Comparison of ENCODE assay signal across 21 cellular contexts in genomic region chr1:16209132-16209846, GRCh38. TPM values are rescaled to one million over a fixed set of nuclear protein-coding genes. Genes with fewer than 3 reads are reported as not detected.
DNase-seq lines count a peak whose midpoint lies in the region; ATAC-seq and TF ChIP-seq lines count a peak whose summit lies in the region.
"Had no signal": no experiment of that assay in that cellular context is flagged by ENCODE, and none has a peak within 500 bp of the region (broad histone marks: within the 10 kb centered on the region; RNA-seq: fewer than 3 reads in every experiment).

No MANE protein-coding gene starts in this region.

- H3K4me2 ChIP-seq in smooth muscle cell = peak overlapping the region; percentile 80

- peak overlapping the region; percentile 9 for H3K4me3 Mint-ChIP-seq in WTC11
- peak overlapping the region; percentile 26 for H3K4me3 Mint-ChIP-seq in endothelial cell (ENCODE audit: unreplicated experiment)
- H3K4me3 Mint-ChIP-seq: activated CD8-positive, alpha-beta T cell treated with anti-CD3 and anti-CD28 coated beads, Interleukin-2, amount 10 ng/mL, durations not matched to agents 7 days and 5 days; activated T-cell treated with anti-CD3 and anti-CD28 coated beads, Interleukin-2, amount 50 U/mL, for 4 hours; central memory CD8-positive, alpha-beta T cell; stimulated activated naive CD8-positive, alpha-beta T cell treated with anti-CD3 and anti-CD28 coated beads, Interleukin-15, amount 100 ng/mL, for 72 hours had no signal

- CTCF ChIA-PET in WTC11 (lab: Charles Lee) = interaction anchor here (0.6 to 3.5 kb wide), 3 partner anchors 35 to 136 kb away, joined by 4 to 21 read pairs (median 9); partner anchors contain the start of gene FAM131C

- H3K9me3 ChIP-seq in smooth muscle cell (replicated peaks; ENCODE audit: low read depth) = no peaks in the 10 kb centered on the region

- no peaks in the 10 kb centered on the region for H3K27me3 Mint-ChIP-seq in WTC11 (ENCODE audit: low read depth)
- H3K27me3 Mint-ChIP-seq in endothelial cell (ENCODE audit: unreplicated experiment) = peaks cover 10% of the 10 kb centered on the region
- H3K27me3 Mint-ChIP-seq: central memory CD8-positive, alpha-beta T cell; stimulated activated naive CD8-positive, alpha-beta T cell treated with anti-CD3 and anti-CD28 coated beads, Interleukin-15, amount 100 ng/mL, for 72 hours had no signal

- no peaks in the 10 kb centered on the region for H4K20me1 ChIP-seq in smooth muscle cell (ENCODE audit: low read depth)

- H3K9me3 Mint-ChIP-seq in WTC11 (no peaks in the 10 kb centered on the region), endothelial cell (ENCODE audit: unreplicated experiment) (no peaks in the 10 kb centered on the region)
- H3K9me3 Mint-ChIP-seq: activated T-cell treated with anti-CD3 and anti-CD28 coated beads, Interleukin-2, amount 50 U/mL, for 4 hours; central memory CD8-positive, alpha-beta T cell; stimulated activated naive CD8-positive, alpha-beta T cell treated with anti-CD3 and anti-CD28 coated beads, Interleukin-15, amount 100 ng/mL, for 72 hours had no signal

- no peaks in the 10 kb centered on the region for H3K27me3 ChIP-seq in smooth muscle cell (ENCODE audit: low read depth)

- no peaks in the 10 kb centered on the region for H3K79me2 ChIP-seq in smooth muscle cell (ENCODE audit: low read depth)
- H3K79me2 ChIP-seq: parathyroid adenoma had no signal

- peak overlapping the region; percentile 36 for H3K4me3 ChIP-seq in smooth muscle cell

- H3K4me1 Mint-ChIP-seq in WTC11 = peaks cover 47% of the 10 kb centered on the region
- H3K4me1 Mint-ChIP-seq in endothelial cell (ENCODE audit: unreplicated experiment) = no peaks in the 10 kb centered on the region

- H3K36me3 ChIP-seq in smooth muscle cell (ENCODE audit: low read depth) = no peaks in the 10 kb centered on the region
- H3K36me3 ChIP-seq: WERI-Rb-1 had no signal

- POLR2A ChIA-PET in WTC11 (lab: Charles Lee) = no interaction called here

- H3F3A ChIP-seq in smooth muscle cell (ENCODE audit: low read depth) = peaks cover 3% of the 10 kb centered on the region

- TF ChIP-seq CTCF in WTC11 (IDR thresholded peaks at IDR 0.05) = no peak
- no peak for TF ChIP-seq CTCF in endothelial cell (IDR thresholded peaks at IDR 0.05; ENCODE audit: unreplicated experiment)
- no peak for TF ChIP-seq CTCF in smooth muscle cell (IDR thresholded peaks at IDR 0.05; ENCODE audit: borderline replicate concordance, insufficient read depth, poor library complexity, severe bottlenecking)

- H3K4me1 ChIP-seq in smooth muscle cell (ENCODE audit: low read depth) = peaks cover 15% of the 10 kb centered on the region

- ATAC-seq in WTC11 (no peak), HG03442 (IDR thresholded peaks at IDR 0.05; ENCODE audit: unreplicated experiment) (no peak)
- ATAC-seq: activated CD8-positive, alpha-beta T cell treated with anti-CD3 and anti-CD28 coated beads, Interleukin-2, amount 10 ng/mL, durations not matched to agents 7 days and 5 days; activated T-cell treated with anti-CD3 and anti-CD28 coated beads, Interleukin-2, amount 50 U/mL, for 4 hours; left ventricle myocardium superior; stimulated activated naive CD8-positive, alpha-beta T cell treated with anti-CD3 and anti-CD28 coated beads, Interleukin-15, amount 100 ng/mL, for 72 hours had no signal

- H3K27ac ChIP-seq in smooth muscle cell (ENCODE audit: low read depth) = peak overlapping the region; percentile 53
- H3K27ac ChIP-seq: 22Rv1, parathyroid adenoma, WERI-Rb-1 had no signal

- peaks cover 7% of the 10 kb centered on the region; the same call in 1 of the 2 replicates for H3K36me3 Mint-ChIP-seq in WTC11
- peaks cover 5% of the 10 kb centered on the region for H3K36me3 Mint-ChIP-seq in endothelial cell (ENCODE audit: low read depth, unreplicated experiment)

- WGBS in smooth muscle cell (ENCODE audit: low lambda C conversion rate) = 78% methylated on average over 9 of the region's 9 CpGs

- H3K9ac ChIP-seq in smooth muscle cell (ENCODE audit: low read depth) = peak overlapping the region; percentile 40
- H3K9ac ChIP-seq: parathyroid adenoma had no signal

- peak; percentile 15 for DNase-seq in DMS79 treated with DMSO at 0.1 percent for 48 hours (lab: John Stamatoyannopoulos, UW)
- DNase-seq in DMS79 (lab: John Stamatoyannopoulos, UW) = no peak
- no peak for DNase-seq in WTC11 (ENCODE audit: low spot score)
- DNase-seq in endothelial cell (ENCODE audit: low spot score) = no peak
- no peak for DNase-seq in smooth muscle cell (lab: John Stamatoyannopoulos, UW; ENCODE audit: unreplicated experiment)
- no peak for DNase-seq in NCI-H510A treated with DMSO at 0.1 percent for 48 hours (lab: John Stamatoyannopoulos, UW)
- no peak for DNase-seq in NCI-H446 treated with DMSO at 0.1 percent for 48 hours (lab: John Stamatoyannopoulos, UW)
- DNase-seq: activated CD8-positive, alpha-beta T cell treated with anti-CD3 and anti-CD28 coated beads, Interleukin-2, amount 10 ng/mL, durations not matched to agents 7 days and 5 days; activated T-cell treated with anti-CD3 and anti-CD28 coated beads, Interleukin-2, amount 50 U/mL, for 4 hours; effector CD4-positive, alpha-beta T cell; left ventricle myocardium superior; NCI-H1417; NCI-H748 treated with DMSO at 0.1 percent for 48 hours; SIG-M5; stimulated activated naive CD8-positive, alpha-beta T cell treated with anti-CD3 and anti-CD28 coated beads, Interleukin-15, amount 100 ng/mL, for 72 hours; WERI-Rb-1 had no signal

- peak overlapping the region; percentile 14 for H3K27ac Mint-ChIP-seq in WTC11
- H3K27ac Mint-ChIP-seq in endothelial cell (ENCODE audit: unreplicated experiment) = peak overlapping the region; percentile 54
- H3K27ac Mint-ChIP-seq: activated CD8-positive, alpha-beta T cell treated with anti-CD3 and anti-CD28 coated beads, Interleukin-2, amount 10 ng/mL, durations not matched to agents 7 days and 5 days; stimulated activated naive CD8-positive, alpha-beta T cell treated with anti-CD3 and anti-CD28 coated beads, Interleukin-15, amount 100 ng/mL, for 72 hours had no signal

- H2AFZ ChIP-seq in smooth muscle cell (ENCODE audit: low read depth) = no peak overlapping the region
- H2AFZ ChIP-seq: parathyroid adenoma had no signal

TF ChIP-seq in WTC11, 78 proteins besides CTCF, POLR2A, EP300 and RAD21:
- TF ChIP-seq ZNF121 (CRISPR knock-in tag; IDR thresholded peaks at IDR 0.05) (no peak), NFATC4 (CRISPR knock-in tag; IDR thresholded peaks at IDR 0.05) (no peak)

RNA-seq across cellular contexts. Expression of gene ARHGEF19, which starts 3.2 kb away (rescaled TPM):
- 51.1 to 53.1 TPM (median 52.9 TPM) in 3 replicates for total RNA-seq in WTC11 (2021)
- total RNA-seq in endothelial cell (ENCODE audit: unreplicated experiment) = 14.0 TPM
- 24.9 and 32.1 TPM in 2 replicates for total RNA-seq in smooth muscle cell
- 45.9 and 52.1 TPM in 2 replicates for polyA plus RNA-seq in smooth muscle cell

RNA-seq across cellular contexts. Expression of gene CPLANE2, which starts 27.7 kb away (rescaled TPM):
- total RNA-seq in WTC11 (2021) (3.9 to 5.0 TPM (median 4.9 TPM) in 3 replicates), endothelial cell (ENCODE audit: unreplicated experiment) (3.6 TPM), smooth muscle cell (1.9 and 2.2 TPM in 2 replicates)
- polyA plus RNA-seq in smooth muscle cell = 2.5 and 3.3 TPM in 2 replicates

RNA-seq across cellular contexts. Expression of gene EPHA2, which starts 53.4 kb away (rescaled TPM):
- total RNA-seq in WTC11 (2021) (31.4 to 44.4 TPM (median 31.7 TPM) in 3 replicates), endothelial cell (ENCODE audit: unreplicated experiment) (109 TPM), smooth muscle cell (34.8 and 41.1 TPM in 2 replicates)
- polyA plus RNA-seq in smooth muscle cell = 27.3 and 48.4 TPM in 2 replicates
- total RNA-seq: activated CD8-positive, alpha-beta T cell treated with anti-CD3 and anti-CD28 coated beads, Interleukin-2, amount 10 ng/mL, durations not matched to agents 7 days and 5 days; T-helper 2 cell treated with Interferon-gamma antibody and Interleukin-4, amounts not matched to agents 100 ng/mL and 5 ng/mL, for 36 hours had no signal
